8 cellular contexts compared by ENCODE assay signal in genomic region chr1:159132271-159132881, GRCh38. TPM values are rescaled to one million over a fixed set of nuclear protein-coding genes. Genes with fewer than 3 reads are reported as not detected.
DNase-seq lines count a peak whose midpoint lies in the region; ATAC-seq, FAIRE-seq and TF ChIP-seq lines count a peak whose summit lies in the region.

No MANE protein-coding gene starts in this region.

- CTCF ChIA-PET in activated naive CD4-positive, alpha-beta T cell treated with anti-CD3 and anti-CD28 coated beads, Interleukin-2, amount 10 ng/mL, durations not matched to agents 7 days and 5 days (lab: Charles Lee) = interaction anchor here (0.7 to 7.2 kb wide), 15 partner anchors 8 to 625 kb away, joined by 3 to 81 read pairs (median 4); partner anchors contain the start of gene AIM2

- H3K9ac ChIP-seq in SK-N-MC (ENCODE audit: insufficient read length) = no peak overlapping the region

- no peaks in the 10 kb centered on the region for H3K36me3 ChIP-seq in SK-N-MC (ENCODE audit: insufficient read depth, low read length)

- no peak overlapping the region for H3K4me3 ChIP-seq in SK-N-MC

- DNase-seq in EL (peak; percentile 64), HuH-7 (ENCODE audit: low spot score) (peak; percentile 17), SK-N-MC (ENCODE audit: low read depth, low spot score) (peak; percentile 10), glutamatergic neuron (peak; percentile 82), pons (ENCODE audit: low spot score) (peak; percentile 68), urothelium cell line (ENCODE audit: low spot score) (peak; percentile 69)
- peak; percentile 74 for DNase-seq in activated naive CD4-positive, alpha-beta T cell treated with anti-CD3 and anti-CD28 coated beads, Interleukin-2, amount 10 ng/mL, durations not matched to agents 7 days and 5 days

- H3K9me3 Mint-ChIP-seq in activated naive CD4-positive, alpha-beta T cell treated with anti-CD3 and anti-CD28 coated beads, Interleukin-2, amount 10 ng/mL, durations not matched to agents 7 days and 5 days = no peaks in the 10 kb centered on the region
- H3K9me3 Mint-ChIP-seq in glutamatergic neuron (ENCODE audit: unreplicated experiment) = no peaks in the 10 kb centered on the region

- no peaks in the 10 kb centered on the region for H3K9me3 ChIP-seq in SK-N-MC (ENCODE audit: low read depth, low read length)

- no peaks in the 10 kb centered on the region for H3K36me3 Mint-ChIP-seq in activated naive CD4-positive, alpha-beta T cell treated with anti-CD3 and anti-CD28 coated beads, Interleukin-2, amount 10 ng/mL, durations not matched to agents 7 days and 5 days
- H3K36me3 Mint-ChIP-seq in glutamatergic neuron (ENCODE audit: unreplicated experiment) = no peaks in the 10 kb centered on the region

- H3K4me1 Mint-ChIP-seq in activated naive CD4-positive, alpha-beta T cell treated with anti-CD3 and anti-CD28 coated beads, Interleukin-2, amount 10 ng/mL, durations not matched to agents 7 days and 5 days = no peaks in the 10 kb centered on the region
- H3K4me1 Mint-ChIP-seq in glutamatergic neuron (ENCODE audit: low read depth, unreplicated experiment) = peaks cover under 1% of the 10 kb centered on the region

- no peak overlapping the region for H3K27ac ChIP-seq in SK-N-MC

- H3K27me3 Mint-ChIP-seq in activated naive CD4-positive, alpha-beta T cell treated with anti-CD3 and anti-CD28 coated beads, Interleukin-2, amount 10 ng/mL, durations not matched to agents 7 days and 5 days = peaks cover 4% of the 10 kb centered on the region
- no peaks in the 10 kb centered on the region for H3K27me3 Mint-ChIP-seq in glutamatergic neuron (ENCODE audit: unreplicated experiment)

- peak; percentile 90 for TF ChIP-seq CTCF in glutamatergic neuron (IDR thresholded peaks at IDR 0.05; ENCODE audit: partially characterized antibody, unreplicated experiment)

- FAIRE-seq in urothelium cell line (lab: Jason Lieb, UNC) = peak; percentile 37

- no peak for ATAC-seq in HG03521 (IDR thresholded peaks at IDR 0.05; ENCODE audit: unreplicated experiment)

- no peak overlapping the region for H3K27ac Mint-ChIP-seq in activated naive CD4-positive, alpha-beta T cell treated with anti-CD3 and anti-CD28 coated beads, Interleukin-2, amount 10 ng/mL, durations not matched to agents 7 days and 5 days
- H3K27ac Mint-ChIP-seq in glutamatergic neuron (ENCODE audit: unreplicated experiment) = no peak overlapping the region

- no peak overlapping the region for H3K4me3 Mint-ChIP-seq in activated naive CD4-positive, alpha-beta T cell treated with anti-CD3 and anti-CD28 coated beads, Interleukin-2, amount 10 ng/mL, durations not matched to agents 7 days and 5 days
- no peak overlapping the region for H3K4me3 Mint-ChIP-seq in glutamatergic neuron (ENCODE audit: unreplicated experiment)

RNA-seq across cellular contexts. Expression of gene CADM3, which starts 39.0 kb away (rescaled TPM):
- 165 TPM for total RNA-seq in glutamatergic neuron (ENCODE audit: unreplicated experiment)

RNA-seq across cellular contexts. Expression of gene AIM2, which starts 55.8 kb away (rescaled TPM):
- 5.3 TPM for total RNA-seq in glutamatergic neuron (ENCODE audit: unreplicated experiment)

Comparison
In these comparisons a context has a peak if more than half of its experiments do, and no peak if none do; other contexts are left out.
1. DNase-seq: peak in every context shown above with its lines; median percentile 82 in glutamatergic neuron; 74 in activated naive CD4-positive, alpha-beta T cell treated with anti-CD3 and anti-CD28 coated beads, Interleukin-2, amount 10 ng/mL, durations not matched to agents 7 days and 5 days; 69 in urothelium cell line; 68 in pons; 64 in EL; 17 in HuH-7; 10 in SK-N-MC.